Comparison of ENCODE assay signal across 22 cellular contexts in genomic region chr5:77900691-77901090, GRCh38.
DNase-seq lines count a peak whose midpoint lies in the region; ATAC-seq and TF ChIP-seq lines count a peak whose summit lies in the region.
"Had no signal": no experiment of that assay in that cellular context is flagged by ENCODE, and none has a peak within 500 bp of the region (broad histone marks: within the 10 kb centered on the region; RNA-seq: fewer than 3 reads in every experiment).

No MANE protein-coding gene starts in this region.

- DNase-seq in Ammon's horn (ENCODE audit: low spot score) (peak; percentile 92), caudate nucleus (lab: John Stamatoyannopoulos, UW) (peak in 46 of 61 donors; percentile 2 to 81 (median 41)), hippocampal formation (lab: John Stamatoyannopoulos, UW) (peak; percentile 63 to 89), nucleus accumbens (lab: John Stamatoyannopoulos, UW) (peak in 45 of 56 donors; percentile 5 to 81 (median 41)), BE2C (no peak), retina (no peak)
- DNase-seq: AML-193; CD4-positive, CD25-positive, alpha-beta regulatory T cell; COR-L47; DMS 273 treated with DMSO at 0.1 percent for 48 hours; NCI-H1105 treated with DMSO at 0.1 percent for 48 hours; NCI-H1694; NCI-H2081 treated with DMSO at 0.1 percent for 48 hours; NCI-H510A; NCI-H748 treated with DMSO at 0.1 percent for 48 hours; NK-92 treated with Interleukin-12 subunit alpha and Interleukin-12 subunit beta, amount 100 ng/mL, for 24 hours had no signal

- H3K27me3 ChIP-seq in BE2C: no peaks in the 10 kb centered on the region

- H3K4me1 ChIP-seq in BE2C: peaks cover 5% of the 10 kb centered on the region

- H3K4me3 ChIP-seq in BE2C (ENCODE audit: low read depth, low read length): no peak overlapping the region
- H3K4me3 ChIP-seq: K562 had no signal

- no peaks in the 10 kb centered on the region for H3K36me3 ChIP-seq in BE2C

- peak overlapping the region; percentile 94 for H3K27ac ChIP-seq in caudate nucleus (ENCODE audit: low read depth, low read length)
- H3K27ac ChIP-seq: 22Rv1 had no signal

- no peak for TF ChIP-seq CTCF in BE2C (IDR thresholded peaks at IDR 0.05; ENCODE audit: low read depth, low read length)

- ATAC-seq in HG02852 (IDR thresholded peaks at IDR 0.05; ENCODE audit: unreplicated experiment): no peak
- ATAC-seq in HG03571 (IDR thresholded peaks at IDR 0.05; ENCODE audit: unreplicated experiment): no peak
- ATAC-seq: HCT116, K562, Right ventricle myocardium inferior had no signal

- H3K9me3 ChIP-seq in BE2C: no peaks in the 10 kb centered on the region; the same call in 1 of the 2 replicates

Comparison
In these comparisons a context has a peak if more than half of its experiments do, and no peak if none do; other contexts are left out.
1. DNase-seq: peak in Ammon's horn (single experiment), caudate nucleus (46 of 61), hippocampal formation (2 of 2) and nucleus accumbens (45 of 56); none in BE2C (single experiment) and retina (single experiment).